Comparison of ENCODE assay signal across 31 cellular contexts in genomic region chr9:12703996-12704395, GRCh38. TPM values are rescaled to one million over a fixed set of nuclear protein-coding genes. Genes with fewer than 3 reads are reported as not detected.
"Had no signal": no experiment of that assay in that cellular context is flagged by ENCODE, and none has a peak within 500 bp of the region (broad histone marks: within the 10 kb centered on the region; RNA-seq: fewer than 3 reads in every experiment).

No MANE protein-coding gene starts in this region.

- H2AFZ ChIP-seq: neural progenitor cell had no signal

- H3K27ac Mint-ChIP-seq: naive B cell; natural killer cell; nephron progenitor cell; neural progenitor cell; progenitor cell of endocrine pancreas; stimulated activated memory B cell treated with anti-CD40 and anti-IgM and Interleukin-4, amounts not matched to agents 10 μg/mL and 1 μg/mL and 100 μg/mL, for 72 hours; stimulated activated naive CD8-positive, alpha-beta T cell treated with anti-CD3 and anti-CD28 coated beads, Interleukin-15, amount 100 ng/mL, for 72 hours had no signal

- H3K4me3 Mint-ChIP-seq: naive B cell; natural killer cell; nephron progenitor cell; neural progenitor cell; stimulated activated memory B cell treated with anti-CD40 and anti-IgM and Interleukin-4, amounts not matched to agents 10 μg/mL and 1 μg/mL and 100 μg/mL, for 72 hours; stimulated activated naive CD8-positive, alpha-beta T cell treated with anti-CD3 and anti-CD28 coated beads, Interleukin-15, amount 100 ng/mL, for 72 hours had no signal

- H3K4me2 ChIP-seq: neural progenitor cell, smooth muscle cell had no signal

- H3K4me1 ChIP-seq: left lung, neural progenitor cell, right atrium auricular region, right lobe of liver, vagina had no signal

- H3K9ac ChIP-seq: neural progenitor cell had no signal

- H3K36me3 ChIP-seq: left lung, lower lobe of right lung, neural progenitor cell, neutrophil, ovary, right atrium auricular region, right lobe of liver, tibial nerve, upper lobe of left lung, vagina had no signal

- H3K4me1 Mint-ChIP-seq: naive B cell; natural killer cell; nephron progenitor cell; stimulated activated memory B cell treated with anti-CD40 and anti-IgM and Interleukin-4, amounts not matched to agents 10 μg/mL and 1 μg/mL and 100 μg/mL, for 72 hours; stimulated activated naive CD8-positive, alpha-beta T cell treated with anti-CD3 and anti-CD28 coated beads, Interleukin-15, amount 100 ng/mL, for 72 hours had no signal

- H3K4me3 ChIP-seq: left lung, lower lobe of right lung, neural progenitor cell, ovary, right atrium auricular region, right lobe of liver, smooth muscle cell, tibial nerve, upper lobe of left lung, vagina had no signal

- DNase-seq: hippocampal formation; kidney; left colon; left lung; lower lobe of right lung; mammary epithelial cell; mesenchymal stem cell; naive B cell; natural killer cell; nephron progenitor cell; occipital lobe; ovary; right lobe of liver; stimulated activated CD4-positive, alpha-beta T cell treated with anti-CD3 and anti-CD28 coated beads, Interleukin-1b, Interleukin-23, amount 100 ng/mL, for 48 hours; stimulated activated CD4-positive, alpha-beta T cell treated with anti-CD3 and anti-CD28 coated beads, Interleukin-2, amount 100 ng/mL, for 48 hours; stimulated activated CD4-positive, alpha-beta T cell treated with anti-CD3 and anti-CD28 coated beads, Interleukin-4, amount 100 ng/mL, for 4 hours; stimulated activated CD8-positive, alpha-beta memory T cell treated with anti-CD3 and anti-CD28 coated beads, Interleukin-4, amount 100 ng/mL, for 48 hours; stimulated activated naive CD4-positive, alpha-beta T cell treated with Interleukin-2 at 50 U/mL for 16 hours; stimulated activated naive CD8-positive, alpha-beta T cell treated with anti-CD3 and anti-CD28 coated beads, Interleukin-15, amount 100 ng/mL, for 72 hours; substantia nigra; upper lobe of left lung had no signal

- H3K36me3 Mint-ChIP-seq: naive B cell; natural killer cell; neural progenitor cell; stimulated activated memory B cell treated with anti-CD40 and anti-IgM and Interleukin-4, amounts not matched to agents 10 μg/mL and 1 μg/mL and 100 μg/mL, for 72 hours had no signal

- H3K27ac ChIP-seq: left lung, lower lobe of right lung, neural progenitor cell, neutrophil, ovary, right atrium auricular region, right lobe of liver, tibial nerve, upper lobe of left lung, vagina had no signal

- H3K27me3 ChIP-seq: left lung, neural progenitor cell, neutrophil, ovary, right atrium auricular region, right lobe of liver, tibial nerve, upper lobe of left lung, vagina had no signal

- H3K27me3 Mint-ChIP-seq: naive B cell; progenitor cell of endocrine pancreas; stimulated activated memory B cell treated with anti-CD40 and anti-IgM and Interleukin-4, amounts not matched to agents 10 μg/mL and 1 μg/mL and 100 μg/mL, for 72 hours; stimulated activated naive CD8-positive, alpha-beta T cell treated with anti-CD3 and anti-CD28 coated beads, Interleukin-15, amount 100 ng/mL, for 72 hours had no signal

- H3K9me3 Mint-ChIP-seq: nephron progenitor cell, neural progenitor cell had no signal

- ATAC-seq: left colon; left lung; lower lobe of right lung; natural killer cell; right lobe of liver; stimulated activated memory B cell treated with anti-CD40 and anti-IgM and Interleukin-4, amounts not matched to agents 10 μg/mL and 1 μg/mL and 100 μg/mL, for 72 hours; stimulated activated naive CD8-positive, alpha-beta T cell treated with anti-CD3 and anti-CD28 coated beads, Interleukin-15, amount 100 ng/mL, for 72 hours had no signal

- H3K9me3 ChIP-seq: left lung, lower lobe of right lung, neutrophil, ovary, right atrium auricular region, right lobe of liver, tibial nerve, upper lobe of left lung, vagina had no signal

RNA-seq across cellular contexts. Expression of gene TYRP1, which starts 10.8 kb away (rescaled TPM):
- total RNA-seq: mammary epithelial cell, natural killer cell, ovary, progenitor cell of endocrine pancreas, right lobe of liver, skeletal muscle tissue, tibial nerve, vagina had no signal
- polyA plus RNA-seq: liver, mammary epithelial cell had no signal
